21 cellular contexts compared by ENCODE assay signal in genomic region chr13:110399801-110400200, GRCh38.
A peak's percentile ranks its signal among the peaks of the same experiment; 100 is the strongest.
DNase-seq lines count a peak whose midpoint lies in the region; ATAC-seq and TF ChIP-seq lines count a peak whose summit lies in the region.
"Had no signal": no experiment of that assay in that cellular context is flagged by ENCODE, and none has a peak within 500 bp of the region (broad histone marks: within the 10 kb centered on the region; RNA-seq: fewer than 3 reads in every experiment).

No MANE protein-coding gene starts in this region.

- TF ChIP-seq CTCF in SK-N-SH (IDR thresholded peaks at IDR 0.05) = no peak
- TF ChIP-seq CTCF in osteoblast (IDR thresholded peaks at IDR 0.05; ENCODE audit: extremely low read depth, low read depth, low read length) = no peak
- no peak for TF ChIP-seq CTCF in tibial artery (IDR thresholded peaks at IDR 0.05)

- H3K27ac ChIP-seq in SK-N-SH (ENCODE audit: low read depth in 2 of 2, low read length in 1 of 2) (peak overlapping the region; percentile 12 to 94), osteoblast (ENCODE audit: low read depth, low read length) (peak overlapping the region; percentile 99), tibial artery (peak overlapping the region; percentile 87 to 88)
- H3K27ac ChIP-seq: 22Rv1; BLaER1 treated with 17β-estradiol and CSF1 and Interleukin-3, amounts not matched to agents 10 nM and 100 nM; VCaP had no signal

- no peaks in the 10 kb centered on the region for H3K36me3 ChIP-seq in SK-N-SH (replicated peaks in 1 of 2; ENCODE audit: control insufficient read depth in 1 of 2, insufficient read depth in 2 of 2, low read length in 1 of 2)
- H3K36me3 ChIP-seq in osteoblast (ENCODE audit: insufficient read depth, low read length) = no peaks in the 10 kb centered on the region
- peaks cover 0 to 3% (median 0%) of the 10 kb centered on the region in 3 donors for H3K36me3 ChIP-seq in tibial artery
- H3K36me3 ChIP-seq: BLaER1 treated with 17β-estradiol and CSF1 and Interleukin-3, amounts not matched to agents 10 nM and 100 nM; breast epithelium; esophagus squamous epithelium had no signal

- H3K27me3 ChIP-seq in SK-N-SH (ENCODE audit: insufficient read depth) = no peaks in the 10 kb centered on the region
- H3K27me3 ChIP-seq in osteoblast (ENCODE audit: insufficient read depth, low read length) = no peaks in the 10 kb centered on the region
- H3K27me3 ChIP-seq in tibial artery = no peaks in the 10 kb centered on the region
- H3K27me3 ChIP-seq: BLaER1 treated with 17β-estradiol and CSF1 and Interleukin-3, amounts not matched to agents 10 nM and 100 nM; breast epithelium; esophagus squamous epithelium had no signal

- CTCF ChIA-PET in SK-N-SH (lab: Yijun Ruan, JAX) = interaction anchor here (3.7 to 4.3 kb wide), 2 partner anchors 12 to 29 kb away, joined by 9 to 21 read pairs; no protein-coding TSS in a partner anchor

- H3K79me2 ChIP-seq in SK-N-SH (ENCODE audit: insufficient read depth) = peaks cover 42% of the 10 kb centered on the region
- H3K79me2 ChIP-seq in osteoblast (ENCODE audit: insufficient read depth, low read length) = peaks cover 4% of the 10 kb centered on the region

- intact Hi-C loops in tibial artery (cut with DNase I; ENCODE audit: low total_unique reads) = no loop called here

- no peaks in the 10 kb centered on the region for H3K9me3 ChIP-seq in SK-N-SH
- H3K9me3 ChIP-seq in osteoblast (ENCODE audit: low read depth, low read length) = no peaks in the 10 kb centered on the region
- H3K9me3 ChIP-seq in tibial artery = no peaks in the 10 kb centered on the region
- H3K9me3 ChIP-seq: breast epithelium, esophagus squamous epithelium had no signal

- no peaks in the 10 kb centered on the region for H3K9me2 ChIP-seq in SK-N-SH

- no peak for TF ChIP-seq RAD21 in SK-N-SH (IDR thresholded peaks at IDR 0.05; ENCODE audit: low read length)

- 91% methylated on average over 2 of the region's 2 CpGs for WGBS in SK-N-SH (ENCODE audit: low lambda C conversion rate)

- H3K4me3 ChIP-seq in SK-N-SH (ENCODE audit: low read depth in 2 of 2, low read length in 1 of 2) (no peak overlapping the region), osteoblast (ENCODE audit: insufficient read depth, low read length) (no peak overlapping the region), tibial artery (no peak overlapping the region)
- H3K4me3 ChIP-seq: BLaER1 treated with 17β-estradiol and CSF1 and Interleukin-3, amounts not matched to agents 10 nM and 100 nM; breast epithelium; esophagus squamous epithelium; GM12878; K562 had no signal

- no peak for TF ChIP-seq EP300 in SK-N-SH (IDR thresholded peaks at IDR 0.05; ENCODE audit: borderline replicate concordance in 1 of 2, low read depth in 1 of 2, low read length in 1 of 2)

- DNase-seq in SK-N-SH = no peak
- peak; percentile 88 for DNase-seq in fibroblast of gingiva (ENCODE audit: low read depth)
- no peak for DNase-seq in osteoblast (ENCODE audit: insufficient read length, low spot score, missing footprints)
- no peak for DNase-seq in tibial artery
- DNase-seq in SHP77 (lab: John Stamatoyannopoulos, UW) = no peak
- no peak for DNase-seq in superior temporal gyrus (ENCODE audit: extremely low spot score)
- no peak for DNase-seq in T-helper 2 cell
- DNase-seq: activated CD4-positive, alpha-beta memory T cell treated with anti-CD3 and anti-CD28 coated beads for 36 hours; activated T-cell treated with anti-CD3 and anti-CD28 coated beads, Interleukin-2, amount 50 U/mL, for 4 hours; esophagus squamous epithelium; kidney glomerular epithelial cell; NCI-H1930; stimulated activated CD4-positive, alpha-beta T cell treated with anti-CD3 and anti-CD28 coated beads, Interleukin-4, amount 100 ng/mL, for 1 hour; substantia nigra had no signal

- POLR2A ChIA-PET in SK-N-SH (lab: Yijun Ruan, JAX) = no interaction called here

- H3K9ac ChIP-seq in SK-N-SH = no peak overlapping the region; the same call in 1 of the 2 replicates
- H3K9ac ChIP-seq: BLaER1 treated with 17β-estradiol and CSF1 and Interleukin-3, amounts not matched to agents 10 nM and 100 nM had no signal

- no peaks in the 10 kb centered on the region for H4K20me1 ChIP-seq in SK-N-SH (ENCODE audit: insufficient read depth)
- no peaks in the 10 kb centered on the region for H4K20me1 ChIP-seq in osteoblast (ENCODE audit: insufficient read depth, low read length)
- H4K20me1 ChIP-seq: BLaER1 treated with 17β-estradiol and CSF1 and Interleukin-3, amounts not matched to agents 10 nM and 100 nM had no signal

- ATAC-seq in SK-N-SH treated with all-trans-retinoic acid at 6 μM for 48 hours = no peak
- ATAC-seq: activated T-cell treated with anti-CD3 and anti-CD28 coated beads, Interleukin-2, amount 50 U/mL, for 4 hours; GM12878; K562 had no signal

- H3K4me2 ChIP-seq in SK-N-SH (peak overlapping the region; percentile 39), osteoblast (ENCODE audit: insufficient read depth, low read length) (no peak overlapping the region)

- H3F3A ChIP-seq in SK-N-SH (replicated peaks; ENCODE audit: insufficient read depth) = peaks cover 88% of the 10 kb centered on the region

- H2AFZ ChIP-seq in SK-N-SH (ENCODE audit: low read depth) = no peak overlapping the region
- no peak overlapping the region for H2AFZ ChIP-seq in osteoblast (ENCODE audit: low read length)

- H3K4me1 ChIP-seq in SK-N-SH (ENCODE audit: control insufficient read depth in 1 of 2, insufficient read depth in 2 of 2, low read depth in 1 of 2, low read length in 1 of 2) (peaks cover 7 to 68% of the 10 kb centered on the region in 2 experiments), osteoblast (ENCODE audit: insufficient read depth, low read length) (peaks cover 88% of the 10 kb centered on the region), tibial artery (peaks cover 0 to 94% (median 64%) of the 10 kb centered on the region in 4 donors)

TF ChIP-seq in SK-N-SH, 30 proteins besides CTCF, POLR2A, EP300 and RAD21 (continues in another document):
- TF ChIP-seq TCF12 (IDR thresholded peaks at IDR 0.05) = no peak
- no peak for TF ChIP-seq MEF2A (IDR thresholded peaks at IDR 0.05; ENCODE audit: borderline replicate concordance, low read depth)
- TF ChIP-seq, protein P1, sequence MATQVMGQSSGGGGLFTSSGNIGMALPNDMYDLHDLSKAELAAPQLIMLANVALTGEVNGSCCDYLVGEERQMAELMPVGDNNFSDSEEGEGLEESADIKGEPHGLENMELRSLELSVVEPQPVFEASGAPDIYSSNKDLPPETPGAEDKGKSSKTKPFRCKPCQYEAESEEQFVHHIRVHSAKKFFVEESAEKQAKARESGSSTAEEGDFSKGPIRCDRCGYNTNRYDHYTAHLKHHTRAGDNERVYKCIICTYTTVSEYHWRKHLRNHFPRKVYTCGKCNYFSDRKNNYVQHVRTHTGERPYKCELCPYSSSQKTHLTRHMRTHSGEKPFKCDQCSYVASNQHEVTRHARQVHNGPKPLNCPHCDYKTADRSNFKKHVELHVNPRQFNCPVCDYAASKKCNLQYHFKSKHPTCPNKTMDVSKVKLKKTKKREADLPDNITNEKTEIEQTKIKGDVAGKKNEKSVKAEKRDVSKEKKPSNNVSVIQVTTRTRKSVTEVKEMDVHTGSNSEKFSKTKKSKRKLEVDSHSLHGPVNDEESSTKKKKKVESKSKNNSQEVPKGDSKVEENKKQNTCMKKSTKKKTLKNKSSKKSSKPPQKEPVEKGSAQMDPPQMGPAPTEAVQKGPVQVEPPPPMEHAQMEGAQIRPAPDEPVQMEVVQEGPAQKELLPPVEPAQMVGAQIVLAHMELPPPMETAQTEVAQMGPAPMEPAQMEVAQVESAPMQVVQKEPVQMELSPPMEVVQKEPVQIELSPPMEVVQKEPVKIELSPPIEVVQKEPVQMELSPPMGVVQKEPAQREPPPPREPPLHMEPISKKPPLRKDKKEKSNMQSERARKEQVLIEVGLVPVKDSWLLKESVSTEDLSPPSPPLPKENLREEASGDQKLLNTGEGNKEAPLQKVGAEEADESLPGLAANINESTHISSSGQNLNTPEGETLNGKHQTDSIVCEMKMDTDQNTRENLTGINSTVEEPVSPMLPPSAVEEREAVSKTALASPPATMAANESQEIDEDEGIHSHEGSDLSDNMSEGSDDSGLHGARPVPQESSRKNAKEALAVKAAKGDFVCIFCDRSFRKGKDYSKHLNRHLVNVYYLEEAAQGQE (IDR thresholded peaks at IDR 0.05; ENCODE audit: low read depth, low read length) = no peak
- no peak for TF ChIP-seq RFX5 (IDR thresholded peaks at IDR 0.05; ENCODE audit: low read length)
- TF ChIP-seq GABPA (IDR thresholded peaks at IDR 0.05; ENCODE audit: low read depth) = no peak

TF ChIP-seq in SK-N-SH treated with all-trans-retinoic acid at 6 μM for 48 hours, 23 proteins besides CTCF, POLR2A, EP300 and RAD21 (continues in another document):
- TF ChIP-seq BACH2 (CRISPR knock-in tag; IDR thresholded peaks at IDR 0.05; ENCODE audit: borderline replicate concordance) (no peak), ARNTL (CRISPR knock-in tag; IDR thresholded peaks at IDR 0.05; ENCODE audit: borderline replicate concordance, low read depth) (no peak), ZNF8 (CRISPR knock-in tag; IDR thresholded peaks at IDR 0.05) (no peak), TOX (CRISPR knock-in tag; IDR thresholded peaks at IDR 0.05; ENCODE audit: borderline replicate concordance) (no peak), TCF4 (CRISPR knock-in tag; IDR thresholded peaks at IDR 0.05; ENCODE audit: borderline replicate concordance) (no peak), ZNF70 (CRISPR knock-in tag; IDR thresholded peaks at IDR 0.05) (no peak), ZC3H10 (CRISPR knock-in tag; IDR thresholded peaks at IDR 0.05) (no peak), PPARA (CRISPR knock-in tag; IDR thresholded peaks at IDR 0.05; ENCODE audit: borderline replicate concordance) (no peak), RARB (CRISPR knock-in tag; IDR thresholded peaks at IDR 0.05) (no peak), PATZ1 (CRISPR knock-in tag; IDR thresholded peaks at IDR 0.05; ENCODE audit: borderline replicate concordance) (no peak), ZFP30 (CRISPR knock-in tag; IDR thresholded peaks at IDR 0.05) (no peak), ZNF565 (CRISPR knock-in tag; conservative IDR thresholded peaks at IDR 0.05; ENCODE audit: low read depth) (no peak), OSR1 (CRISPR knock-in tag; IDR thresholded peaks at IDR 0.05) (no peak)
